Comparison of ENCODE assay signal across 1 cellular context in genomic region chr16:70747703-70748631, GRCh38.
TF ChIP-seq lines count a peak whose summit lies in the region.

No MANE protein-coding gene starts in this region.

TF ChIP-seq in GM23338, 12 proteins besides CTCF, POLR2A, EP300 and RAD21 (continued from another document):
- TF ChIP-seq REST (IDR thresholded peaks at IDR 0.05; ENCODE audit: unreplicated experiment), result no peak
